In genomic region chr9:114348261-114348905, GRCh38 we compare ENCODE assay signal across 1 cellular context.
TF ChIP-seq lines count a peak whose summit lies in the region.

No MANE protein-coding gene starts in this region.

TF ChIP-seq in SK-N-SH treated with all-trans-retinoic acid at 6 μM for 48 hours, 23 proteins besides CTCF, POLR2A, EP300 and RAD21 (continued from another document):
- TF ChIP-seq ARNTL (CRISPR knock-in tag; IDR thresholded peaks at IDR 0.05; ENCODE audit: borderline replicate concordance, low read depth) (no peak), ZNF70 (CRISPR knock-in tag; IDR thresholded peaks at IDR 0.05) (no peak), TCF4 (CRISPR knock-in tag; IDR thresholded peaks at IDR 0.05; ENCODE audit: borderline replicate concordance) (no peak), SNAI2 (CRISPR knock-in tag; IDR thresholded peaks at IDR 0.05) (no peak)
